Comparison of ENCODE assay signal across 12 cellular contexts in genomic region chr2:150479075-150479915, GRCh38. TPM values are rescaled to one million over a fixed set of nuclear protein-coding genes. Genes with fewer than 3 reads are reported as not detected.
DNase-seq lines count a peak whose midpoint lies in the region; ATAC-seq and TF ChIP-seq lines count a peak whose summit lies in the region.
"Had no signal": no experiment of that assay in that cellular context is flagged by ENCODE, and none has a peak within 500 bp of the region (broad histone marks: within the 10 kb centered on the region; RNA-seq: fewer than 3 reads in every experiment).

No MANE protein-coding gene starts in this region.

- peaks cover 100% of the 10 kb centered on the region for H3K79me2 ChIP-seq in osteoblast (ENCODE audit: insufficient read depth, low read length)

- H3K4me1 ChIP-seq in osteoblast (ENCODE audit: insufficient read depth, low read length), result peaks cover 98% of the 10 kb centered on the region

- peaks cover 57% of the 10 kb centered on the region for H3K36me3 ChIP-seq in osteoblast (ENCODE audit: insufficient read depth, low read length)

- ATAC-seq in HG03196 (IDR thresholded peaks at IDR 0.05; ENCODE audit: unreplicated experiment), result no peak
- ATAC-seq in HG02571 (IDR thresholded peaks at IDR 0.05; ENCODE audit: unreplicated experiment), result no peak

- peak overlapping the region; percentile 47 for H3K4me3 ChIP-seq in osteoblast (ENCODE audit: insufficient read depth, low read length)

- no peaks in the 10 kb centered on the region for H3K9me3 ChIP-seq in osteoblast (ENCODE audit: low read depth, low read length)

- H2AFZ ChIP-seq in osteoblast (ENCODE audit: low read length), result no peak overlapping the region

- H3K27me3 ChIP-seq in osteoblast (ENCODE audit: insufficient read depth, low read length), result no peaks in the 10 kb centered on the region

- peak overlapping the region; percentile 56 for H3K4me2 ChIP-seq in osteoblast (ENCODE audit: insufficient read depth, low read length)

- TF ChIP-seq CTCF in osteoblast (IDR thresholded peaks at IDR 0.05; ENCODE audit: extremely low read depth, low read depth, low read length), result no peak

- H3K27ac ChIP-seq in epithelial cell of prostate, result peak overlapping the region; percentile 98
- peak overlapping the region; percentile 74 for H3K27ac ChIP-seq in osteoblast (ENCODE audit: low read depth, low read length)
- H3K27ac ChIP-seq: C4-2B, HL-60 had no signal

- H4K20me1 ChIP-seq in osteoblast (ENCODE audit: insufficient read depth, low read length), result peaks cover 75% of the 10 kb centered on the region

- DNase-seq in EL (peak; percentile 75), RPMI7951 (ENCODE audit: low read depth) (peak; percentile 31), epithelial cell of prostate (ENCODE audit: low read depth, low spot score) (no peak), osteoblast (ENCODE audit: insufficient read length, low spot score, missing footprints) (no peak), C1 segment of cervical spinal cord (lab: John Stamatoyannopoulos, UW) (no peak), NCI-H748 (lab: John Stamatoyannopoulos, UW; ENCODE audit: unreplicated experiment) (no peak)
- DNase-seq: activated T-cell treated with anti-CD3 and anti-CD28 coated beads, Interleukin-2, amount 50 U/mL, for 24 hours; NCI-H1092 treated with DMSO at 0.1 percent for 48 hours had no signal

RNA-seq across cellular contexts. Expression of gene RND3, which starts 8.2 kb away (rescaled TPM):
- total RNA-seq in RPMI7951 (2014; rRNA removed; shearing (Covaris generic)), result 41.7 and 47.2 TPM in 2 replicates
- total RNA-seq in osteoblast, result 241 and 298 TPM in 2 replicates

Comparison
In these comparisons a context has a peak if more than half of its experiments do, and no peak if none do; other contexts are left out.
1. DNase-seq: peak in EL (single experiment) and RPMI7951 (single experiment); none in epithelial cell of prostate (single experiment), osteoblast (single experiment), C1 segment of cervical spinal cord (0 of 14) and NCI-H748 (single experiment).